ENCODE assay signal across 1 cellular context in the genomic region with DNA sequence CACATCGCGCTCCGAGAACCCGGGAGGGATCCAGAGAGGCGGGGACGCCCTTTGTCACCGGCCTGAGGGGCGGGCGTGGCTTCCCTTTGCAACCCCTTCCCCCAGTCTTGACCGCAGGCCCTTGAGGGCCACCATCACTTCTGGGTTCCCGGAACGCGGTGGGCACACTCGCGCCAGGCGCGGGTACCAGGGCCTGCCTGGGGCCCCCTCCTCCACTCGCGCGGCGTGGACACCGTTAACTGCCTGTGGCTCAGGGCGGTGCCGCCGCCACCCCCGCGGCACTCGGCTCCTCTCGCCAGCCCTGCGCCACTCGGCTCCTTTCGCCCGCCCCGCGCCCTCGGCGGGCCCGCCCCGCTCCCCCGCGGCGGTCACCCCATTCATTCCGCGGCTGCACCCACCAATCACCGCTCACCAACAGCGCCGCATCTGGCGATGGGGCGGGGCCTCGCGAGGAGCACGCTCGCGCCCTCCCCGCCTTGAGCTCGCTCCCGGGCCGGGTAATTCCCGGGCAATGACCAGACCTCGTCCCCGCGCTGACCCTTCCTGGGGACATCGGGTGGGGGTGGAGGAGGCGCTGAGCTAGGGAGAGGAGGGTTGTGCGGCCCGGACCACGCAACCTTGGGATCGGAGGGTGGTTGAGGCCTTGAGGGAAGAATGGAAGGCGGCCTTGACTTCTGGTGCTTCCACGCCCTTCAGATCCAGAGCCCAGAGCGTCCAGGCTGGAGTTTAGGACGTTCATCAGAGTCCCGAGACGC.
A peak's percentile ranks its signal among the peaks of the same experiment; 100 is the strongest.
TF ChIP-seq lines count a peak whose summit lies in the region.

No MANE protein-coding gene starts in this region.

TF ChIP-seq in HEK293, 187 proteins besides CTCF, POLR2A, EP300 and RAD21 (continued from another document and continues in another):
- TF ChIP-seq, protein P1, sequence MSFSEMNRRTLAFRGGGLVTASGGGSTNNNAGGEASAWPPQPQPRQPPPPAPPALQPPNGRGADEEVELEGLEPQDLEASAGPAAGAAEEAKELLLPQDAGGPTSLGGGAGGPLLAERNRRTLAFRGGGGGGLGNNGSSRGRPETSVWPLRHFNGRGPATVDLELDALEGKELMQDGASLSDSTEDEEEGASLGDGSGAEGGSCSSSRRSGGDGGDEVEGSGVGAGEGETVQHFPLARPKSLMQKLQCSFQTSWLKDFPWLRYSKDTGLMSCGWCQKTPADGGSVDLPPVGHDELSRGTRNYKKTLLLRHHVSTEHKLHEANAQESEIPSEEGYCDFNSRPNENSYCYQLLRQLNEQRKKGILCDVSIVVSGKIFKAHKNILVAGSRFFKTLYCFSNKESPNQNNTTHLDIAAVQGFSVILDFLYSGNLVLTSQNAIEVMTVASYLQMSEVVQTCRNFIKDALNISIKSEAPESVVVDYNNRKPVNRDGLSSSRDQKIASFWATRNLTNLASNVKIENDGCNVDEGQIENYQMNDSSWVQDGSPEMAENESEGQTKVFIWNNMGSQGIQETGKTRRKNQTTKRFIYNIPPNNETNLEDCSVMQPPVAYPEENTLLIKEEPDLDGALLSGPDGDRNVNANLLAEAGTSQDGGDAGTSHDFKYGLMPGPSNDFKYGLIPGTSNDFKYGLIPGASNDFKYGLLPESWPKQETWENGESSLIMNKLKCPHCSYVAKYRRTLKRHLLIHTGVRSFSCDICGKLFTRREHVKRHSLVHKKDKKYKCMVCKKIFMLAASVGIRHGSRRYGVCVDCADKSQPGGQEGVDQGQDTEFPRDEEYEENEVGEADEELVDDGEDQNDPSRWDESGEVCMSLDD (tag by site-specific recombination; IDR thresholded peaks at IDR 0.05): no peak; the same call in 1 of the 2 replicates
- TF ChIP-seq ZNF248 (tag by site-specific recombination; IDR thresholded peaks at IDR 0.05) (no peak), ZSCAN16 (tag by site-specific recombination; IDR thresholded peaks at IDR 0.05) (no peak), YY2 (tag by site-specific recombination; IDR thresholded peaks at IDR 0.05) (no peak), ZNF16 (tag by site-specific recombination; IDR thresholded peaks at IDR 0.05; ENCODE audit: low read depth) (no peak), ZNF175 (tag by site-specific recombination; IDR thresholded peaks at IDR 0.05) (no peak), ZNF621 (tag by site-specific recombination; IDR thresholded peaks at IDR 0.05) (no peak), SCRT2 (tag by site-specific recombination; IDR thresholded peaks at IDR 0.05) (no peak), ZNF169 (tag by site-specific recombination; IDR thresholded peaks at IDR 0.05) (no peak), FEZF1 (tag by site-specific recombination; IDR thresholded peaks at IDR 0.05) (peak; percentile 9; the same call in 1 of the 2 replicates), ZNF140 (tag by site-specific recombination; IDR thresholded peaks at IDR 0.05) (no peak), ZNF112 (tag by site-specific recombination; IDR thresholded peaks at IDR 0.05) (no peak), ZNF837 (tag by site-specific recombination; IDR thresholded peaks at IDR 0.05) (no peak), ZBTB7A (tag by site-specific recombination; IDR thresholded peaks at IDR 0.05; ENCODE audit: low read depth) (no peak), ZNF473 (tag by site-specific recombination; IDR thresholded peaks at IDR 0.05) (no peak), ZBTB48 (tag by site-specific recombination; IDR thresholded peaks at IDR 0.05) (peak; percentile 47; the same call in 1 of the 2 replicates), KLF1 (tag by site-specific recombination; IDR thresholded peaks at IDR 0.05) (peak; percentile 91), GLIS1 (tag by site-specific recombination; IDR thresholded peaks at IDR 0.05) (peak; percentile 86), ZNF48 (tag by site-specific recombination; IDR thresholded peaks at IDR 0.05) (no peak), KLF7 (tag by site-specific recombination; IDR thresholded peaks at IDR 0.05; ENCODE audit: borderline replicate concordance) (peak; percentile 92; the same call in 1 of the 2 replicates), ZNF596 (tag by site-specific recombination; IDR thresholded peaks at IDR 0.05) (no peak), OSR2 (tag by site-specific recombination; IDR thresholded peaks at IDR 0.05) (no peak), ZNF311 (tag by site-specific recombination; IDR thresholded peaks at IDR 0.05; ENCODE audit: borderline replicate concordance) (no peak)
- TF ChIP-seq, protein P2, sequence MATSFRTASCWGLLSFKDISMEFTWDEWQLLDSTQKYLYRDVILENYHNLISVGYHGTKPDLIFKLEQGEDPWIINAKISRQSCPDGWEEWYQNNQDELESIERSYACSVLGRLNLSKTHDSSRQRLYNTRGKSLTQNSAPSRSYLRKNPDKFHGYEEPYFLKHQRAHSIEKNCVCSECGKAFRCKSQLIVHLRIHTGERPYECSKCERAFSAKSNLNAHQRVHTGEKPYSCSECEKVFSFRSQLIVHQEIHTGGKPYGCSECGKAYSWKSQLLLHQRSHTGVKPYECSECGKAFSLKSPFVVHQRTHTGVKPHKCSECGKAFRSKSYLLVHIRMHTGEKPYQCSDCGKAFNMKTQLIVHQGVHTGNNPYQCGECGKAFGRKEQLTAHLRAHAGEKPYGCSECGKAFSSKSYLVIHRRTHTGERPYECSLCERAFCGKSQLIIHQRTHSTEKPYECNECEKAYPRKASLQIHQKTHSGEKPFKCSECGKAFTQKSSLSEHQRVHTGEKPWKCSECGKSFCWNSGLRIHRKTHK (tag by site-specific recombination; IDR thresholded peaks at IDR 0.05): no peak
- TF ChIP-seq, protein P3, sequence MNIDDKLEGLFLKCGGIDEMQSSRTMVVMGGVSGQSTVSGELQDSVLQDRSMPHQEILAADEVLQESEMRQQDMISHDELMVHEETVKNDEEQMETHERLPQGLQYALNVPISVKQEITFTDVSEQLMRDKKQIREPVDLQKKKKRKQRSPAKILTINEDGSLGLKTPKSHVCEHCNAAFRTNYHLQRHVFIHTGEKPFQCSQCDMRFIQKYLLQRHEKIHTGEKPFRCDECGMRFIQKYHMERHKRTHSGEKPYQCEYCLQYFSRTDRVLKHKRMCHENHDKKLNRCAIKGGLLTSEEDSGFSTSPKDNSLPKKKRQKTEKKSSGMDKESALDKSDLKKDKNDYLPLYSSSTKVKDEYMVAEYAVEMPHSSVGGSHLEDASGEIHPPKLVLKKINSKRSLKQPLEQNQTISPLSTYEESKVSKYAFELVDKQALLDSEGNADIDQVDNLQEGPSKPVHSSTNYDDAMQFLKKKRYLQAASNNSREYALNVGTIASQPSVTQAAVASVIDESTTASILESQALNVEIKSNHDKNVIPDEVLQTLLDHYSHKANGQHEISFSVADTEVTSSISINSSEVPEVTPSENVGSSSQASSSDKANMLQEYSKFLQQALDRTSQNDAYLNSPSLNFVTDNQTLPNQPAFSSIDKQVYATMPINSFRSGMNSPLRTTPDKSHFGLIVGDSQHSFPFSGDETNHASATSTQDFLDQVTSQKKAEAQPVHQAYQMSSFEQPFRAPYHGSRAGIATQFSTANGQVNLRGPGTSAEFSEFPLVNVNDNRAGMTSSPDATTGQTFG (tag by site-specific recombination; IDR thresholded peaks at IDR 0.05; ENCODE audit: borderline replicate concordance): no peak
- TF ChIP-seq, protein P4, sequence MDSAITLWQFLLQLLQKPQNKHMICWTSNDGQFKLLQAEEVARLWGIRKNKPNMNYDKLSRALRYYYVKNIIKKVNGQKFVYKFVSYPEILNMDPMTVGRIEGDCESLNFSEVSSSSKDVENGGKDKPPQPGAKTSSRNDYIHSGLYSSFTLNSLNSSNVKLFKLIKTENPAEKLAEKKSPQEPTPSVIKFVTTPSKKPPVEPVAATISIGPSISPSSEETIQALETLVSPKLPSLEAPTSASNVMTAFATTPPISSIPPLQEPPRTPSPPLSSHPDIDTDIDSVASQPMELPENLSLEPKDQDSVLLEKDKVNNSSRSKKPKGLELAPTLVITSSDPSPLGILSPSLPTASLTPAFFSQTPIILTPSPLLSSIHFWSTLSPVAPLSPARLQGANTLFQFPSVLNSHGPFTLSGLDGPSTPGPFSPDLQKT (IDR thresholded peaks at IDR 0.05; ENCODE audit: borderline replicate concordance, low read depth, low read length): no peak
- TF ChIP-seq, protein P5, sequence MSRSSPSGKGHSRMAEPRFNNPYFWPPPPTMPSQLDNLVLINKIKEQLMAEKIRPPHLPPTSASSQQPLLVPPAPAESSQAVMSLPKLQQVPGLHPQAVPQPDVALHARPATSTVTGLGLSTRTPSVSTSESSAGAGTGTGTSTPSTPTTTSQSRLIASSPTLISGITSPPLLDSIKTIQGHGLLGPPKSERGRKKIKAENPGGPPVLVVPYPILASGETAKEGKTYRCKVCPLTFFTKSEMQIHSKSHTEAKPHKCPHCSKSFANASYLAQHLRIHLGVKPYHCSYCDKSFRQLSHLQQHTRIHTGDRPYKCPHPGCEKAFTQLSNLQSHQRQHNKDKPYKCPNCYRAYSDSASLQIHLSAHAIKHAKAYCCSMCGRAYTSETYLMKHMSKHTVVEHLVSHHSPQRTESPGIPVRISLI (tag by site-specific recombination; IDR thresholded peaks at IDR 0.05): no peak
- TF ChIP-seq, protein P6, sequence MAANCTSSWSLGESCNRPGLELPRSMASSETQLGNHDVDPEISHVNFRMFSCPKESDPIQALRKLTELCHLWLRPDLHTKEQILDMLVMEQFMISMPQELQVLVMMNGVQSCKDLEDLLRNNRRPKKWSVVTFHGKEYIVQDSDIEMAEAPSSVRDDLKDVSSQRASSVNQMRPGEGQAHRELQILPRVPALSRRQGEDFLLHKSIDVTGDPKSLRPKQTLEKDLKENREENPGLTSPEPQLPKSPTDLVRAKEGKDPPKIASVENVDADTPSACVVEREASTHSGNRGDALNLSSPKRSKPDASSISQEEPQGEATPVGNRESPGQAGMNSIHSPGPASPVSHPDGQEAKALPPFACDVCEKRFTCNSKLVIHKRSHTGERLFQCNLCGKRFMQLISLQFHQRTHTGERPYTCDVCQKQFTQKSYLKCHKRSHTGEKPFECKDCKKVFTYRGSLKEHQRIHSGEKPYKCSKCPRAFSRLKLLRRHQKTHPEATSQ (tag by site-specific recombination; IDR thresholded peaks at IDR 0.05): peak; percentile 20; the same call in 1 of the 2 replicates
- TF ChIP-seq, protein P7, sequence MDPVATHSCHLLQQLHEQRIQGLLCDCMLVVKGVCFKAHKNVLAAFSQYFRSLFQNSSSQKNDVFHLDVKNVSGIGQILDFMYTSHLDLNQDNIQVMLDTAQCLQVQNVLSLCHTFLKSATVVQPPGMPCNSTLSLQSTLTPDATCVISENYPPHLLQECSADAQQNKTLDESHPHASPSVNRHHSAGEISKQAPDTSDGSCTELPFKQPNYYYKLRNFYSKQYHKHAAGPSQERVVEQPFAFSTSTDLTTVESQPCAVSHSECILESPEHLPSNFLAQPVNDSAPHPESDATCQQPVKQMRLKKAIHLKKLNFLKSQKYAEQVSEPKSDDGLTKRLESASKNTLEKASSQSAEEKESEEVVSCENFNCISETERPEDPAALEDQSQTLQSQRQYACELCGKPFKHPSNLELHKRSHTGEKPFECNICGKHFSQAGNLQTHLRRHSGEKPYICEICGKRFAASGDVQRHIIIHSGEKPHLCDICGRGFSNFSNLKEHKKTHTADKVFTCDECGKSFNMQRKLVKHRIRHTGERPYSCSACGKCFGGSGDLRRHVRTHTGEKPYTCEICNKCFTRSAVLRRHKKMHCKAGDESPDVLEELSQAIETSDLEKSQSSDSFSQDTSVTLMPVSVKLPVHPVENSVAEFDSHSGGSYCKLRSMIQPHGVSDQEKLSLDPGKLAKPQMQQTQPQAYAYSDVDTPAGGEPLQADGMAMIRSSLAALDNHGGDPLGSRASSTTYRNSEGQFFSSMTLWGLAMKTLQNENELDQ (tag by site-specific recombination; IDR thresholded peaks at IDR 0.05; ENCODE audit: low read depth): no peak
- TF ChIP-seq, protein P8, sequence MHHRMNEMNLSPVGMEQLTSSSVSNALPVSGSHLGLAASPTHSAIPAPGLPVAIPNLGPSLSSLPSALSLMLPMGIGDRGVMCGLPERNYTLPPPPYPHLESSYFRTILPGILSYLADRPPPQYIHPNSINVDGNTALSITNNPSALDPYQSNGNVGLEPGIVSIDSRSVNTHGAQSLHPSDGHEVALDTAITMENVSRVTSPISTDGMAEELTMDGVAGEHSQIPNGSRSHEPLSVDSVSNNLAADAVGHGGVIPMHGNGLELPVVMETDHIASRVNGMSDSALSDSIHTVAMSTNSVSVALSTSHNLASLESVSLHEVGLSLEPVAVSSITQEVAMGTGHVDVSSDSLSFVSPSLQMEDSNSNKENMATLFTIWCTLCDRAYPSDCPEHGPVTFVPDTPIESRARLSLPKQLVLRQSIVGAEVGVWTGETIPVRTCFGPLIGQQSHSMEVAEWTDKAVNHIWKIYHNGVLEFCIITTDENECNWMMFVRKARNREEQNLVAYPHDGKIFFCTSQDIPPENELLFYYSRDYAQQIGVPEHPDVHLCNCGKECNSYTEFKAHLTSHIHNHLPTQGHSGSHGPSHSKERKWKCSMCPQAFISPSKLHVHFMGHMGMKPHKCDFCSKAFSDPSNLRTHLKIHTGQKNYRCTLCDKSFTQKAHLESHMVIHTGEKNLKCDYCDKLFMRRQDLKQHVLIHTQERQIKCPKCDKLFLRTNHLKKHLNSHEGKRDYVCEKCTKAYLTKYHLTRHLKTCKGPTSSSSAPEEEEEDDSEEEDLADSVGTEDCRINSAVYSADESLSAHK (tag by site-specific recombination; IDR thresholded peaks at IDR 0.05): no peak
- TF ChIP-seq, protein P9, sequence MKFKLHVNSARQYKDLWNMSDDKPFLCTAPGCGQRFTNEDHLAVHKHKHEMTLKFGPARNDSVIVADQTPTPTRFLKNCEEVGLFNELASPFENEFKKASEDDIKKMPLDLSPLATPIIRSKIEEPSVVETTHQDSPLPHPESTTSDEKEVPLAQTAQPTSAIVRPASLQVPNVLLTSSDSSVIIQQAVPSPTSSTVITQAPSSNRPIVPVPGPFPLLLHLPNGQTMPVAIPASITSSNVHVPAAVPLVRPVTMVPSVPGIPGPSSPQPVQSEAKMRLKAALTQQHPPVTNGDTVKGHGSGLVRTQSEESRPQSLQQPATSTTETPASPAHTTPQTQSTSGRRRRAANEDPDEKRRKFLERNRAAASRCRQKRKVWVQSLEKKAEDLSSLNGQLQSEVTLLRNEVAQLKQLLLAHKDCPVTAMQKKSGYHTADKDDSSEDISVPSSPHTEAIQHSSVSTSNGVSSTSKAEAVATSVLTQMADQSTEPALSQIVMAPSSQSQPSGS (tag by site-specific recombination; IDR thresholded peaks at IDR 0.05; ENCODE audit: low read depth): no peak
- TF ChIP-seq, protein P10, sequence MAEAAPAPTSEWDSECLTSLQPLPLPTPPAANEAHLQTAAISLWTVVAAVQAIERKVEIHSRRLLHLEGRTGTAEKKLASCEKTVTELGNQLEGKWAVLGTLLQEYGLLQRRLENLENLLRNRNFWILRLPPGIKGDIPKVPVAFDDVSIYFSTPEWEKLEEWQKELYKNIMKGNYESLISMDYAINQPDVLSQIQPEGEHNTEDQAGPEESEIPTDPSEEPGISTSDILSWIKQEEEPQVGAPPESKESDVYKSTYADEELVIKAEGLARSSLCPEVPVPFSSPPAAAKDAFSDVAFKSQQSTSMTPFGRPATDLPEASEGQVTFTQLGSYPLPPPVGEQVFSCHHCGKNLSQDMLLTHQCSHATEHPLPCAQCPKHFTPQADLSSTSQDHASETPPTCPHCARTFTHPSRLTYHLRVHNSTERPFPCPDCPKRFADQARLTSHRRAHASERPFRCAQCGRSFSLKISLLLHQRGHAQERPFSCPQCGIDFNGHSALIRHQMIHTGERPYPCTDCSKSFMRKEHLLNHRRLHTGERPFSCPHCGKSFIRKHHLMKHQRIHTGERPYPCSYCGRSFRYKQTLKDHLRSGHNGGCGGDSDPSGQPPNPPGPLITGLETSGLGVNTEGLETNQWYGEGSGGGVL (tag by site-specific recombination; IDR thresholded peaks at IDR 0.05): peak; percentile 75
- TF ChIP-seq, protein P11, sequence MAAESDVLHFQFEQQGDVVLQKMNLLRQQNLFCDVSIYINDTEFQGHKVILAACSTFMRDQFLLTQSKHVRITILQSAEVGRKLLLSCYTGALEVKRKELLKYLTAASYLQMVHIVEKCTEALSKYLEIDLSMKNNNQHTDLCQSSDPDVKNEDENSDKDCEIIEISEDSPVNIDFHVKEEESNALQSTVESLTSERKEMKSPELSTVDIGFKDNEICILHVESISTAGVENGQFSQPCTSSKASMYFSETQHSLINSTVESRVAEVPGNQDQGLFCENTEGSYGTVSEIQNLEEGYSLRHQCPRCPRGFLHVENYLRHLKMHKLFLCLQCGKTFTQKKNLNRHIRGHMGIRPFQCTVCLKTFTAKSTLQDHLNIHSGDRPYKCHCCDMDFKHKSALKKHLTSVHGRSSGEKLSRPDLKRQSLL (tag by site-specific recombination; IDR thresholded peaks at IDR 0.05): no peak
